25 cellular contexts compared by ENCODE assay signal in the genomic region with DNA sequence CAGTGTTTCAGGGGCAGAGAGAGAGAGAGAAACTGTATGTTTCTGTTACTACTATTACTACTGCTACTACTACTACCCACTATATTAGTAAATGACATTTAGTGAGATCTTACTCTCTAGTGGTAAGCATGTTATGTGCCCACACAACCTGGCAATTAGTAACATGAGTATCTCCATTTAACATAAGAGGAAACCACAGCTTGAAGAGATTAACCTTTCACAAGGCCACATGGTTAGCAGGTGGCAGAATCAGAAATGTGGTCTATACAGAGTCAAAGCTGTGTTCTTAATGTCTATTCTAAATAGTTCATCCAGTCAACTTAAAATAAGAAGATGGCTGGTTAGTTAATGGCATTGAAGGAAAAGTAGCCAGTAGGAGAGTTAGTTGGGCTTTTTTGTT.
"Had no signal": no experiment of that assay in that cellular context is flagged by ENCODE, and none has a peak within 500 bp of the region (broad histone marks: within the 10 kb centered on the region; RNA-seq: fewer than 3 reads in every experiment).

No MANE protein-coding gene starts in this region.

- H3K9me3 ChIP-seq: colonic mucosa, esophagus squamous epithelium, lower lobe of right lung, neutrophil, right lobe of liver, suprapubic skin, vagina had no signal

- H3K36me3 Mint-ChIP-seq: immature natural killer cell, natural killer cell had no signal

- H3K27ac Mint-ChIP-seq: effector memory CD8-positive, alpha-beta T cell; immature natural killer cell; natural killer cell; stimulated activated naive CD8-positive, alpha-beta T cell treated with anti-CD3 and anti-CD28 coated beads, Interleukin-15, amount 100 ng/mL, for 72 hours had no signal

- H3K27me3 ChIP-seq: colonic mucosa, neutrophil, right lobe of liver, suprapubic skin, vagina had no signal

- H3K27me3 Mint-ChIP-seq: effector memory CD8-positive, alpha-beta T cell had no signal

- H3K36me3 ChIP-seq: colonic mucosa, esophagus squamous epithelium, left ventricle myocardium inferior, lower lobe of right lung, neutrophil, pancreas, right lobe of liver, suprapubic skin, vagina had no signal

- H3K4me1 ChIP-seq: colonic mucosa, esophagus squamous epithelium, left ventricle myocardium inferior, lower lobe of right lung, pancreas, right lobe of liver, suprapubic skin, vagina had no signal

- H3K4me3 ChIP-seq: colonic mucosa, esophagus squamous epithelium, left ventricle myocardium inferior, lower lobe of right lung, pancreas, right lobe of liver, suprapubic skin, vagina had no signal

- H3K4me1 Mint-ChIP-seq: immature natural killer cell; natural killer cell; stimulated activated naive CD8-positive, alpha-beta T cell treated with anti-CD3 and anti-CD28 coated beads, Interleukin-15, amount 100 ng/mL, for 72 hours had no signal

- DNase-seq: colonic mucosa; dermis blood vessel endothelial cell; effector memory CD8-positive, alpha-beta T cell; erythroblast; esophagus squamous epithelium; hypothalamus; immature natural killer cell; islet precursor cell; kidney glomerular epithelial cell; left colon; left ventricle myocardium inferior; lower lobe of right lung; natural killer cell; pancreas; right lobe of liver; small intestine; stimulated activated CD4-positive, alpha-beta T cell treated with anti-CD3 and anti-CD28 coated beads, Interleukin-15, amount 100 ng/mL, for 24 hours; stimulated activated CD4-positive, alpha-beta T cell treated with anti-CD3 and anti-CD28 coated beads, Interleukin-2, amount 100 ng/mL, for 48 hours; stimulated activated CD8-positive, alpha-beta memory T cell treated with anti-CD3 and anti-CD28 coated beads, Interleukin-4, amount 100 ng/mL, for 48 hours; stimulated activated naive CD4-positive, alpha-beta T cell; stimulated activated naive CD8-positive, alpha-beta T cell treated with anti-CD3 and anti-CD28 coated beads, Interleukin-15, amount 100 ng/mL, for 72 hours; trophoblast cell had no signal

- ATAC-seq: effector memory CD8-positive, alpha-beta T cell; left colon; lower lobe of right lung; natural killer cell; pancreas; right lobe of liver; stimulated activated naive CD8-positive, alpha-beta T cell treated with anti-CD3 and anti-CD28 coated beads, Interleukin-15, amount 100 ng/mL, for 72 hours had no signal

- H3K4me3 Mint-ChIP-seq: effector memory CD8-positive, alpha-beta T cell; immature natural killer cell; natural killer cell; stimulated activated naive CD8-positive, alpha-beta T cell treated with anti-CD3 and anti-CD28 coated beads, Interleukin-15, amount 100 ng/mL, for 72 hours had no signal

- H3K27ac ChIP-seq: colonic mucosa, esophagus squamous epithelium, left ventricle myocardium inferior, lower lobe of right lung, neutrophil, pancreas, right lobe of liver, suprapubic skin, vagina had no signal

- H3K9me3 Mint-ChIP-seq: effector memory CD8-positive, alpha-beta T cell; immature natural killer cell had no signal
